19 cellular contexts compared by ENCODE assay signal in genomic region chr13:40970803-40971202, GRCh38. TPM values are rescaled to one million over a fixed set of nuclear protein-coding genes. Genes with fewer than 3 reads are reported as not detected.
DNase-seq lines count a peak whose midpoint lies in the region; ATAC-seq, FAIRE-seq and TF ChIP-seq lines count a peak whose summit lies in the region.
"Had no signal": no experiment of that assay in that cellular context is flagged by ENCODE, and none has a peak within 500 bp of the region (broad histone marks: within the 10 kb centered on the region; RNA-seq: fewer than 3 reads in every experiment).

No MANE protein-coding gene starts in this region.

- H3K4me3 Mint-ChIP-seq in activated CD4-positive, alpha-beta T cell treated with anti-CD3 and anti-CD28 coated beads for 36 hours = no peak overlapping the region
- H3K4me3 Mint-ChIP-seq in IgD-negative memory B cell (peak overlapping the region in 3 of 4 donors; percentile 11 to 88 (median 55)), nephron (no peak overlapping the region), GM23338 (no peak overlapping the region)
- no peak overlapping the region for H3K4me3 Mint-ChIP-seq in activated CD8-positive, alpha-beta T cell treated with anti-CD3 and anti-CD28 coated beads, Interleukin-2, amount 10 ng/mL, durations not matched to agents 7 days and 5 days

- no peak for DNase-seq in activated CD4-positive, alpha-beta T cell treated with anti-CD3 and anti-CD28 coated beads for 36 hours
- no peak for DNase-seq in activated CD4-positive, alpha-beta T cell treated with anti-CD3 and anti-CD28 coated beads for 1 hour
- no peak for DNase-seq in activated CD8-positive, alpha-beta T cell treated with anti-CD3 and anti-CD28 coated beads, Interleukin-2, amount 10 ng/mL, durations not matched to agents 7 days and 5 days
- no peak for DNase-seq in urothelium cell line (ENCODE audit: low spot score)
- no peak for DNase-seq in H54 (ENCODE audit: insufficient read length, low spot score)
- no peak for DNase-seq in GM23338 (ENCODE audit: low spot score)
- DNase-seq: 8988T; activated CD8-positive, alpha-beta memory T cell treated with anti-CD3 and anti-CD28 coated beads for 24 hours; activated gamma-delta T cell treated with Interleukin-2 at 50 U/mL for 16 hours; BE2C; islet precursor cell; mammary epithelial cell; MG63; NCI-H187 treated with DMSO at 0.1 percent for 48 hours; spleen; WERI-Rb-1 had no signal

- no peak overlapping the region for H3K27ac ChIP-seq in GM23338 (ENCODE audit: low read depth)
- H3K27ac ChIP-seq: thoracic aorta, WERI-Rb-1 had no signal

- no peaks in the 10 kb centered on the region for H3K4me1 ChIP-seq in GM23338 (ENCODE audit: insufficient read depth)
- H3K4me1 ChIP-seq: BE2C had no signal

- no peak for TF ChIP-seq POLR2A in H54 (IDR thresholded peaks at IDR 0.05; ENCODE audit: low read depth, low read length)

- FAIRE-seq in urothelium cell line (lab: Jason Lieb, UNC) = no peak
- FAIRE-seq in H54 (lab: Jason Lieb, UNC) = no peak

- H2AFZ ChIP-seq in GM23338 = no peak overlapping the region

- H3K27ac Mint-ChIP-seq in activated CD4-positive, alpha-beta T cell treated with anti-CD3 and anti-CD28 coated beads for 36 hours = peak overlapping the region; percentile 69
- H3K27ac Mint-ChIP-seq in IgD-negative memory B cell = peak overlapping the region; percentile 51 to 89 (median 76)
- H3K27ac Mint-ChIP-seq in activated CD8-positive, alpha-beta T cell treated with anti-CD3 and anti-CD28 coated beads, Interleukin-2, amount 10 ng/mL, durations not matched to agents 7 days and 5 days = peak overlapping the region; percentile 26
- peak overlapping the region in 2 of 3 experiments; percentile 81 to 82 for H3K27ac Mint-ChIP-seq in nephron
- H3K27ac Mint-ChIP-seq in GM23338 = no peak overlapping the region

- no peaks in the 10 kb centered on the region for H3K27me3 Mint-ChIP-seq in activated CD4-positive, alpha-beta T cell treated with anti-CD3 and anti-CD28 coated beads for 36 hours
- H3K27me3 Mint-ChIP-seq in IgD-negative memory B cell (no peaks in the 10 kb centered on the region), nephron (ENCODE audit: low read depth) (no peaks in the 10 kb centered on the region), GM23338 (ENCODE audit: insufficient read depth, low read depth, poor library complexity) (peaks cover 1% of the 10 kb centered on the region)
- H3K27me3 Mint-ChIP-seq in activated CD8-positive, alpha-beta T cell treated with anti-CD3 and anti-CD28 coated beads, Interleukin-2, amount 10 ng/mL, durations not matched to agents 7 days and 5 days (ENCODE audit: low read depth) = no peaks in the 10 kb centered on the region

- no peaks in the 10 kb centered on the region for H3K36me3 ChIP-seq in GM23338 (ENCODE audit: insufficient read depth)
- H3K36me3 ChIP-seq: BE2C, MG63, thoracic aorta, WERI-Rb-1 had no signal

- no peaks in the 10 kb centered on the region for H3K9me3 Mint-ChIP-seq in activated CD4-positive, alpha-beta T cell treated with anti-CD3 and anti-CD28 coated beads for 36 hours (ENCODE audit: low read depth)
- H3K9me3 Mint-ChIP-seq in IgD-negative memory B cell = no peaks in the 10 kb centered on the region
- no peaks in the 10 kb centered on the region for H3K9me3 Mint-ChIP-seq in activated CD8-positive, alpha-beta T cell treated with anti-CD3 and anti-CD28 coated beads, Interleukin-2, amount 10 ng/mL, durations not matched to agents 7 days and 5 days (ENCODE audit: insufficient read depth)
- H3K9me3 Mint-ChIP-seq in nephron = no peaks in the 10 kb centered on the region
- no peaks in the 10 kb centered on the region for H3K9me3 Mint-ChIP-seq in GM23338

- no peaks in the 10 kb centered on the region for H4K20me1 ChIP-seq in GM23338 (replicated peaks; ENCODE audit: insufficient read depth)

- TF ChIP-seq CTCF in nephron (IDR thresholded peaks at IDR 0.05; ENCODE audit: unreplicated experiment in 3 of 3) (no peak), GM23338 (conservative IDR thresholded peaks at IDR 0.05; ENCODE audit: low read depth in 2 of 2) (no peak)

- CTCF ChIA-PET in activated CD4-positive, alpha-beta T cell treated with anti-CD3 and anti-CD28 coated beads for 36 hours (lab: Charles Lee) = interaction anchor here (0.5 to 1.7 kb wide), 3 partner anchors 19 to 84 kb away, joined by 3 to 6 read pairs (median 3); no protein-coding TSS in a partner anchor
- CTCF ChIA-PET in activated CD8-positive, alpha-beta T cell treated with anti-CD3 and anti-CD28 coated beads, Interleukin-2, amount 10 ng/mL, durations not matched to agents 7 days and 5 days (lab: Charles Lee) = interaction anchor here (0.9 to 1.8 kb wide), 3 partner anchors 15 to 88 kb away, joined by 3 to 6 read pairs (median 3); no protein-coding TSS in a partner anchor

- intact Hi-C loops in activated CD4-positive, alpha-beta T cell treated with anti-CD3 and anti-CD28 coated beads for 36 hours (cut with DNase I, micrococcal nuclease) = loop anchor here in 1 of 2 experiments (10.0 kb wide), 1 partner anchor 356 kb away; no protein-coding TSS in a partner anchor

- H3K4me3 ChIP-seq in GM23338 = no peak overlapping the region
- H3K4me3 ChIP-seq: MG63, spleen, thoracic aorta had no signal

- H3K27me3 ChIP-seq in GM23338 (ENCODE audit: insufficient read depth) = no peaks in the 10 kb centered on the region
- H3K27me3 ChIP-seq: BE2C, MG63, spleen had no signal

- peaks cover 11% of the 10 kb centered on the region for H3K36me3 Mint-ChIP-seq in activated CD4-positive, alpha-beta T cell treated with anti-CD3 and anti-CD28 coated beads for 36 hours (ENCODE audit: low read depth)
- peaks cover 4% of the 10 kb centered on the region for H3K36me3 Mint-ChIP-seq in IgD-negative memory B cell
- H3K36me3 Mint-ChIP-seq in activated CD8-positive, alpha-beta T cell treated with anti-CD3 and anti-CD28 coated beads, Interleukin-2, amount 10 ng/mL, durations not matched to agents 7 days and 5 days (ENCODE audit: low read depth) = peaks cover 31% of the 10 kb centered on the region
- no peaks in the 10 kb centered on the region for H3K36me3 Mint-ChIP-seq in nephron (ENCODE audit: low read depth)
- H3K36me3 Mint-ChIP-seq in GM23338 (ENCODE audit: low read depth) = no peaks in the 10 kb centered on the region

- no peak for ATAC-seq in activated CD4-positive, alpha-beta T cell treated with anti-CD3 and anti-CD28 coated beads for 36 hours
- ATAC-seq in activated CD8-positive, alpha-beta T cell treated with anti-CD3 and anti-CD28 coated beads, Interleukin-2, amount 10 ng/mL, durations not matched to agents 7 days and 5 days = no peak
- no peak for ATAC-seq in GM23338

- no peaks in the 10 kb centered on the region for H3F3A ChIP-seq in GM23338 (replicated peaks; ENCODE audit: low read depth)

- peaks cover 95% of the 10 kb centered on the region for H3K4me1 Mint-ChIP-seq in activated CD4-positive, alpha-beta T cell treated with anti-CD3 and anti-CD28 coated beads for 36 hours
- H3K4me1 Mint-ChIP-seq in IgD-negative memory B cell (peaks cover 70 to 84% (median 83%) of the 10 kb centered on the region in 3 donors), nephron (peaks cover 42% of the 10 kb centered on the region), GM23338 (peaks cover 4% of the 10 kb centered on the region; the same call in 1 of the 3 replicates)
- H3K4me1 Mint-ChIP-seq in activated CD8-positive, alpha-beta T cell treated with anti-CD3 and anti-CD28 coated beads, Interleukin-2, amount 10 ng/mL, durations not matched to agents 7 days and 5 days (ENCODE audit: low read depth) = peaks cover 86% of the 10 kb centered on the region

- H3K4me2 ChIP-seq in GM23338 = no peak overlapping the region

- POLR2A ChIA-PET in activated CD4-positive, alpha-beta T cell treated with anti-CD3 and anti-CD28 coated beads for 36 hours (lab: Charles Lee) = interaction anchor here (0.6 kb wide), 1 partner anchor 946 kb away, joined by 3 read pairs; no protein-coding TSS in a partner anchor
- POLR2A ChIA-PET in activated CD8-positive, alpha-beta T cell treated with anti-CD3 and anti-CD28 coated beads, Interleukin-2, amount 10 ng/mL, durations not matched to agents 7 days and 5 days (lab: Charles Lee) = no interaction called here

- no peaks in the 10 kb centered on the region; the same call in 1 of the 2 replicates for H3K79me2 ChIP-seq in GM23338 (replicated peaks; ENCODE audit: insufficient read depth)

- no peaks in the 10 kb centered on the region for H3K9me2 ChIP-seq in GM23338 (ENCODE audit: insufficient read depth)

TF ChIP-seq in GM23338, 12 proteins besides CTCF, POLR2A, EP300 and RAD21:
- no peak for TF ChIP-seq EZH2phosphoT487 (IDR thresholded peaks at IDR 0.05; ENCODE audit: unreplicated experiment)
- TF ChIP-seq STAT1 (IDR thresholded peaks at IDR 0.05; ENCODE audit: unreplicated experiment) = no peak
- TF ChIP-seq NANOG (IDR thresholded peaks at IDR 0.05; ENCODE audit: borderline replicate concordance) = no peak
- TF ChIP-seq EZH2 (IDR thresholded peaks at IDR 0.05; ENCODE audit: low read depth, unreplicated experiment) = no peak
- no peak for TF ChIP-seq CREB1 (CRISPR knock-in tag; IDR thresholded peaks at IDR 0.05; ENCODE audit: low read depth)
- no peak for TF ChIP-seq JUNB (IDR thresholded peaks at IDR 0.05; ENCODE audit: unreplicated experiment)

RNA-seq across cellular contexts. Expression of gene ELF1, which starts 48.3 kb away (rescaled TPM):
- total RNA-seq in activated CD4-positive, alpha-beta T cell treated with anti-CD3 and anti-CD28 coated beads for 36 hours = 10 to 100 TPM; 75.2 to 87.0 TPM
- polyA plus RNA-seq in IgD-negative memory B cell (148 TPM), GM23338 (2016; fragmentation: Nextera tagmentation; extraction: Ambion mirVana) (5.4 and 7.0 TPM in 2 replicates)
- 100 to 1,000 TPM; 106 to 107 TPM for total RNA-seq in activated CD8-positive, alpha-beta T cell treated with anti-CD3 and anti-CD28 coated beads, Interleukin-2, amount 10 ng/mL, durations not matched to agents 7 days and 5 days
- total RNA-seq in GM23338 (2014; rRNA removed; shearing (Covaris generic)) = 11.4 and 12.7 TPM in 2 replicates

Comparison
In these comparisons a context has a peak if more than half of its experiments do, and no peak if none do; other contexts are left out.
1. H3K4me3 Mint-ChIP-seq: peak in IgD-negative memory B cell (3 of 4); none in activated CD4-positive, alpha-beta T cell treated with anti-CD3 and anti-CD28 coated beads for 36 hours (single experiment), activated CD8-positive, alpha-beta T cell treated with anti-CD3 and anti-CD28 coated beads, Interleukin-2, amount 10 ng/mL, durations not matched to agents 7 days and 5 days (single experiment), nephron (0 of 3) and GM23338 (single experiment).